8 cellular contexts compared by ENCODE assay signal in genomic region chr1:33472349-33472980, GRCh38. TPM values are rescaled to one million over a fixed set of nuclear protein-coding genes. Genes with fewer than 3 reads are reported as not detected.
DNase-seq lines count a peak whose midpoint lies in the region; ATAC-seq and TF ChIP-seq lines count a peak whose summit lies in the region.

TSS of gene ZSCAN20 (plus strand) at chr1:33472645. CDS start at chr1:33479289, 6,644 bp downstream.

- peak within 1 kb of the TSS; percentile 49 for H3K4me3 ChIP-seq in HAP-1
- H3K4me3 ChIP-seq in MG63 = peak within 1 kb of the TSS; percentile 74
- peak within 1 kb of the TSS; percentile 89 to 95 for H3K4me3 ChIP-seq in foreskin fibroblast (ENCODE audit: low read depth in 1 of 2, low read length in 2 of 2)
- peak within 1 kb of the TSS; percentile 80 for H3K4me3 ChIP-seq in neural cell (ENCODE audit: low read length)

- no peaks in the 10 kb centered on the region for H3K9me2 ChIP-seq in neural cell (ENCODE audit: insufficient read depth, low read length)

- H3K27ac ChIP-seq in neural cell (ENCODE audit: low read length) = peak within 1 kb of the TSS; percentile 80

- no peaks in the 10 kb centered on the region for H4K20me1 ChIP-seq in neural cell (ENCODE audit: insufficient read depth)

- TF ChIP-seq CTCF in foreskin fibroblast (IDR thresholded peaks at IDR 0.05; ENCODE audit: low read depth, low read length) (no peak), neural cell (IDR thresholded peaks at IDR 0.05; ENCODE audit: poor library complexity, severe bottlenecking) (no peak)

- H3K27me3 Mint-ChIP-seq in stimulated activated naive CD8-positive, alpha-beta T cell treated with anti-CD3 and anti-CD28 coated beads, Interleukin-15, amount 100 ng/mL, for 72 hours = no peaks in the 10 kb centered on the region

- in situ Hi-C loops in HAP-1 (cut with MboI; ENCODE audit: low sequenced_read_pairs) = no loop called here

- ATAC-seq in stimulated activated naive CD8-positive, alpha-beta T cell treated with anti-CD3 and anti-CD28 coated beads, Interleukin-15, amount 100 ng/mL, for 72 hours = peak; percentile 93

- H3K27me3 ChIP-seq in HAP-1 (ENCODE audit: low read depth) (no peaks in the 10 kb centered on the region), MG63 (no peaks in the 10 kb centered on the region), neural cell (ENCODE audit: insufficient read depth, low read depth, low read length) (no peaks in the 10 kb centered on the region)

- H3K9ac ChIP-seq in ES-I3 (ENCODE audit: low read depth, low read length) (peak within 1 kb of the TSS; percentile 70; the same call in 1 of the 2 replicates), neural cell (ENCODE audit: low read length) (peak within 1 kb of the TSS; percentile 91)

- peak within 1 kb of the TSS; percentile 86 to 92 for H3K4me3 Mint-ChIP-seq in stimulated activated naive CD8-positive, alpha-beta T cell treated with anti-CD3 and anti-CD28 coated beads, Interleukin-15, amount 100 ng/mL, for 72 hours

- H3K36me3 ChIP-seq in ES-I3 (ENCODE audit: insufficient read depth, low read length) (no peaks in the 10 kb centered on the region), HAP-1 (replicated peaks) (no peaks in the 10 kb centered on the region), MG63 (no peaks in the 10 kb centered on the region), neural cell (ENCODE audit: insufficient read depth, low read length) (no peaks in the 10 kb centered on the region)

- peaks cover 27% of the 10 kb centered on the region for H3K4me1 Mint-ChIP-seq in stimulated activated naive CD8-positive, alpha-beta T cell treated with anti-CD3 and anti-CD28 coated beads, Interleukin-15, amount 100 ng/mL, for 72 hours

- no peaks in the 10 kb centered on the region for H3K9me3 Mint-ChIP-seq in stimulated activated naive CD8-positive, alpha-beta T cell treated with anti-CD3 and anti-CD28 coated beads, Interleukin-15, amount 100 ng/mL, for 72 hours

- H3K9me3 ChIP-seq in ES-I3 (ENCODE audit: control insufficient read depth, insufficient read depth, low read length) = no peaks in the 10 kb centered on the region
- H3K9me3 ChIP-seq in HAP-1 = no peaks in the 10 kb centered on the region
- H3K9me3 ChIP-seq in MG63 = no peaks in the 10 kb centered on the region
- H3K9me3 ChIP-seq in neural cell (ENCODE audit: low read length) = no peaks in the 10 kb centered on the region

- peak within 1 kb of the TSS; percentile 93 for H3K4me2 ChIP-seq in neural cell (ENCODE audit: low read length)

- TF ChIP-seq EP300 in neural cell (conservative IDR thresholded peaks at IDR 0.05; ENCODE audit: poor library complexity, severe bottlenecking) = peak; percentile 28

- no peaks in the 10 kb centered on the region for H3F3A ChIP-seq in neural cell (ENCODE audit: insufficient read depth, low read length, poor library complexity, severe bottlenecking)

- peaks cover 14% of the 10 kb centered on the region for H3K79me2 ChIP-seq in neural cell (replicated peaks; ENCODE audit: insufficient read depth, low read length)

- H2AFZ ChIP-seq in neural cell (ENCODE audit: low read depth, low read length) = peak within 1 kb of the TSS; percentile 94

- TF ChIP-seq RAD21 in neural cell (conservative IDR thresholded peaks at IDR 0.05) = peak; percentile 17

- H3K27ac Mint-ChIP-seq in stimulated activated naive CD8-positive, alpha-beta T cell treated with anti-CD3 and anti-CD28 coated beads, Interleukin-15, amount 100 ng/mL, for 72 hours = peak within 1 kb of the TSS; percentile 86 to 90

- DNase-seq in HAP-1 (ENCODE audit: low spot score in 2 of 2) = peak; percentile 95 to 98
- DNase-seq in MG63 = peak; percentile 98
- peak; percentile 96 for DNase-seq in SHP77 treated with DMSO at 0.1 percent for 48 hours (lab: John Stamatoyannopoulos, UW)
- DNase-seq in activated gamma-delta T cell treated with Interleukin-2 at 50 U/mL for 16 hours = peak; percentile 84
- peak; percentile 98 to 100 for DNase-seq in foreskin fibroblast
- DNase-seq in stimulated activated naive CD8-positive, alpha-beta T cell treated with anti-CD3 and anti-CD28 coated beads, Interleukin-15, amount 100 ng/mL, for 72 hours = peak; percentile 79 to 87

- peaks cover 7% of the 10 kb centered on the region; the same call in 1 of the 2 replicates for H3K4me1 ChIP-seq in ES-I3 (ENCODE audit: insufficient read depth, low read length)
- H3K4me1 ChIP-seq in HAP-1 = peaks cover 17% of the 10 kb centered on the region

TF ChIP-seq in neural cell, 6 proteins besides CTCF, POLR2A, EP300 and RAD21:
- TF ChIP-seq MXI1 (conservative IDR thresholded peaks at IDR 0.05; ENCODE audit: poor library complexity, severe bottlenecking) = peak; percentile 61
- TF ChIP-seq EZH2 (IDR thresholded peaks at IDR 0.05; ENCODE audit: borderline replicate concordance, insufficient read depth, low read length, poor library complexity, severe bottlenecking) = no peak
- no peak for TF ChIP-seq REST (IDR thresholded peaks at IDR 0.05; ENCODE audit: borderline replicate concordance)
- TF ChIP-seq TAF1 (IDR thresholded peaks at IDR 0.05; ENCODE audit: low read depth) = no peak
- TF ChIP-seq POLR2AphosphoS5 (IDR thresholded peaks at IDR 0.05) = peak; percentile 86
- TF ChIP-seq SMC3 (conservative IDR thresholded peaks at IDR 0.05; ENCODE audit: poor library complexity) = peak; percentile 35
TF ChIP-seq in neural cell: peak in this region for 3.

RNA-seq across cellular contexts. Expression of gene ZSCAN20, which starts in this region (rescaled TPM):
- 2.4 and 6.7 TPM in 2 replicates for total RNA-seq in MG63 (2014; rRNA removed; shearing (Covaris generic); ENCODE audit: low replicate concordance)
- 3.3 and 4.4 TPM in 2 replicates for polyA plus RNA-seq in neural cell
- 22.4 and 28.7 TPM in 2 replicates for polyA minus RNA-seq in neural cell

Comparison
In these comparisons a context has a peak if more than half of its experiments do, and no peak if none do; other contexts are left out.
1. Peak in every context shown above with its lines: DNase-seq, ATAC-seq, H3K4me3 ChIP-seq and H3K27ac ChIP-seq.